13 cellular contexts compared by ENCODE assay signal in the genomic region with DNA sequence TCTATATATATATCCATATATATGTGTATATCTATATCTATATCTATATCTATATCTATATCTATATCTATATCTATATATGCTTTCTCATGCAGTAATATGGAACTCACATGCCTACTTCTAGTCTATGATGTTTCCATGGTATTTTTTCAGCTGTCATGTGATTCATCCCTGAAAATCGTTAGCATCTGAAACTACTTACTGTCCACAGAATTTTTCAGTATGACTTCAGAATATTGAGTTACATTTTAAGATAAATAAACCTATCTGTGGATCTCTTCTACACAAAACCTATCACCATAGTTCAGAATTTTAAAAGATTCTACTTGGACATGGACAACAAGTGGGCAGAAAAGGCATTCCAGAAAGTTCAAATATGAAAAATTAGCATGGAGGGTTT.
DNase-seq lines count a peak whose midpoint lies in the region; ATAC-seq, FAIRE-seq and TF ChIP-seq lines count a peak whose summit lies in the region.
"Had no signal": no experiment of that assay in that cellular context is flagged by ENCODE, and none has a peak within 500 bp of the region (broad histone marks: within the 10 kb centered on the region; RNA-seq: fewer than 3 reads in every experiment).

No MANE protein-coding gene starts in this region.

- no peak overlapping the region for H3K4me3 ChIP-seq in bronchial epithelial cell (ENCODE audit: low read depth, low read length)
- H3K4me3 ChIP-seq in tibial nerve, result no peak overlapping the region
- H3K4me3 ChIP-seq: thoracic aorta had no signal

- H3K27me3 ChIP-seq in bronchial epithelial cell (ENCODE audit: control insufficient read depth, insufficient read depth, low read length) (no peaks in the 10 kb centered on the region), tibial nerve (no peaks in the 10 kb centered on the region)

- H3K9me3 ChIP-seq in tibial nerve, result no peaks in the 10 kb centered on the region
- H3K9me3 ChIP-seq: thoracic aorta had no signal

- H3K27ac ChIP-seq in tibial nerve, result no peak overlapping the region

- no peak for ATAC-seq in left lobe of liver
- ATAC-seq: WTC11 had no signal

- DNase-seq in AG09319 (ENCODE audit: extremely low read depth, low read depth) (peak; percentile 55), M059J (ENCODE audit: low read depth) (peak; percentile 79), bronchial epithelial cell (ENCODE audit: low read depth) (peak; percentile 58), hepatic stellate cell (ENCODE audit: low spot score) (peak; percentile 31), left lobe of liver (ENCODE audit: low spot score) (no peak), DMS 273 treated with DMSO at 0.1 percent for 48 hours (lab: John Stamatoyannopoulos, UW) (no peak), tibial nerve (ENCODE audit: low spot score in 2 of 2) (no peak)
- DNase-seq in stimulated activated naive CD4-positive, alpha-beta T cell treated with Interleukin-2 at 50 U/mL for 16 hours (lab: John Stamatoyannopoulos, UW), result no peak
- DNase-seq: activated naive CD4-positive, alpha-beta T cell treated with anti-CD3 and anti-CD28 coated beads for 36 hours; NCI-H1092 treated with DMSO at 0.1 percent for 48 hours; posterior cingulate gyrus had no signal

- TF ChIP-seq EP300 in tibial nerve (IDR thresholded peaks at IDR 0.05), result no peak

- no peak for FAIRE-seq in bronchial epithelial cell (lab: Jason Lieb, UNC)

- TF ChIP-seq POLR2A in tibial nerve (IDR thresholded peaks at IDR 0.05), result no peak

- WGBS in tibial nerve, 2 donors, result 41 to 45% methylated on average over 1 of the region's 1 CpG

- TF ChIP-seq CTCF in AG09319 (IDR thresholded peaks at IDR 0.05; ENCODE audit: low read depth, low read length), result no peak
- no peak for TF ChIP-seq CTCF in bronchial epithelial cell (IDR thresholded peaks at IDR 0.05; ENCODE audit: insufficient read depth, low read length, severe bottlenecking)
- TF ChIP-seq CTCF in tibial nerve (IDR thresholded peaks at IDR 0.05), result no peak

- H3K36me3 ChIP-seq in bronchial epithelial cell (ENCODE audit: control insufficient read depth, insufficient read depth, low read length) (no peaks in the 10 kb centered on the region), tibial nerve (no peaks in the 10 kb centered on the region)
- H3K36me3 ChIP-seq: thoracic aorta had no signal

- no peaks in the 10 kb centered on the region for H3K4me1 ChIP-seq in tibial nerve

Comparison
In these comparisons a context has a peak if more than half of its experiments do, and no peak if none do; other contexts are left out.
1. DNase-seq: peak in AG09319 (single experiment), M059J (single experiment), bronchial epithelial cell (single experiment) and hepatic stellate cell (single experiment); none in stimulated activated naive CD4-positive, alpha-beta T cell treated with Interleukin-2 at 50 U/mL for 16 hours (single experiment), left lobe of liver (single experiment), DMS 273 treated with DMSO at 0.1 percent for 48 hours (single experiment) and tibial nerve (0 of 2).